Comparison of ENCODE assay signal across 33 cellular contexts in the genomic region with DNA sequence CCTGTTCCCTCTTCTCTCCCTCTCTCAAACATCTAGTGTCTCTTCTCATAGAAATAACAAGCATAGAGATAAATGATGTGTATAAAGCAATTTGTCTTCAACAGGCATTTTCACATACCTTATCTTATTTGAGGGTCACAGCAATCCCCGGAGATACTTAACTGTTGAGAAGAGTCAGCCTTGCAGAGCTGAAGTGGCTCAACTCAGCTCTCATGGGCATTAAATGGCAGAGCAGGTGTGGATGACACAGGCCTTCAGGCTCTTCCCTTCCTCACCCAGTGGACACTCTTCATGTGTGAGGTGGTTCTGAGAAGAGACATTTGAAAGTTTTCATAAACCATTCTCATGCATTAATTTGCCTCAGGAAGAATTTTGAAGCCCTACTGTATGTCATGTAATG.
"Had no signal": no experiment of that assay in that cellular context is flagged by ENCODE, and none has a peak within 500 bp of the region (broad histone marks: within the 10 kb centered on the region; RNA-seq: fewer than 3 reads in every experiment).

No MANE protein-coding gene starts in this region.

- H3K27me3 ChIP-seq: body of pancreas, brain microvascular endothelial cell had no signal

- ATAC-seq: activated CD4-positive, alpha-beta T cell treated with anti-CD3 and anti-CD28 coated beads for 36 hours; activated CD4-positive, CD25-positive, alpha-beta regulatory T cell treated with anti-CD3 and anti-CD28 coated beads, Interleukin-2, amount 50 U/mL, for 24 hours; activated naive CD4-positive, alpha-beta T cell treated with anti-CD3 and anti-CD28 coated beads, Interleukin-2, amount 50 U/mL, for 72 hours; activated T-cell treated with anti-CD3 and anti-CD28 coated beads, Interleukin-2, amount 50 U/mL, for 4 hours; activated T-cell treated with anti-CD3 and anti-CD28 coated beads, Interleukin-2, amount 50 U/mL, for 72 hours; activated T-helper 17 cell treated with anti-CD3 and anti-CD28 coated beads, Interleukin-2, amount 50 U/mL, for 72 hours; body of pancreas; WTC11 had no signal

- H3K4me3 ChIP-seq: adrenal gland, body of pancreas, breast epithelium, coronary artery had no signal

- DNase-seq: activated CD4-positive, alpha-beta memory T cell treated with anti-CD3 and anti-CD28 coated beads, Interleukin-2, amount 10 ng/mL, durations not matched to agents 7 days and 5 days; activated CD4-positive, alpha-beta T cell treated with anti-CD3 and anti-CD28 coated beads for 1 hour; activated CD4-positive, alpha-beta T cell treated with anti-CD3 and anti-CD28 coated beads for 36 hours; activated CD4-positive, alpha-beta T cell treated with anti-CD3 and anti-CD28 coated beads for 48 hours; activated CD4-positive, alpha-beta T cell treated with anti-CD3 and anti-CD28 coated beads, Interleukin-2, amount 10 ng/mL, durations not matched to agents 7 days and 5 days; activated CD4-positive, alpha-beta T cell treated with anti-CD3 and anti-CD28 coated beads, Interleukin-2, amount 50 U/mL, for 48 hours; activated CD4-positive, CD25-positive, alpha-beta regulatory T cell; activated CD8-positive, alpha-beta memory T cell treated with anti-CD3 and anti-CD28 coated beads, Interleukin-2, amount 50 U/mL, for 4 hours; activated effector memory CD4-positive, alpha-beta T cell treated with anti-CD3 and anti-CD28 coated beads, Interleukin-2, amount 50 U/mL, for 16 hours; activated gamma-delta T cell treated with Interleukin-2 at 50 U/mL for 16 hours; activated naive CD4-positive, alpha-beta T cell; activated naive CD4-positive, alpha-beta T cell treated with anti-CD3 and anti-CD28 coated beads for 36 hours; activated naive CD4-positive, alpha-beta T cell treated with anti-CD3 and anti-CD28 coated beads, Interleukin-2, amount 50 U/mL, for 16 hours; activated naive CD8-positive, alpha-beta T cell treated with anti-CD3 and anti-CD28 coated beads for 36 hours; activated T-cell treated with anti-CD3 and anti-CD28 coated beads for 4 hours; activated T-cell treated with anti-CD3 and anti-CD28 coated beads, Interleukin-2, amount 50 U/mL, for 1 hour; activated T-cell treated with anti-CD3 and anti-CD28 coated beads, Interleukin-2, amount 50 U/mL, for 4 hours; activated T-cell treated with anti-CD3 and anti-CD28 coated beads, Interleukin-2, amount 50 U/mL, for 72 hours; adrenal gland; amniotic stem cell; aorta; body of pancreas; brain microvascular endothelial cell; central memory CD4-positive, alpha-beta T cell; T-helper 2 cell; T-helper 9 cell had no signal

- H3K27ac ChIP-seq: adrenal gland, body of pancreas, brain microvascular endothelial cell, breast epithelium, coronary artery, VCaP had no signal

- H3K36me3 ChIP-seq: adrenal gland, brain microvascular endothelial cell, breast epithelium had no signal

- H3K4me1 ChIP-seq: adrenal gland, breast epithelium had no signal

- H3K9me3 ChIP-seq: adrenal gland, body of pancreas, breast epithelium had no signal
